8 cellular contexts compared by ENCODE assay signal in the genomic region with DNA sequence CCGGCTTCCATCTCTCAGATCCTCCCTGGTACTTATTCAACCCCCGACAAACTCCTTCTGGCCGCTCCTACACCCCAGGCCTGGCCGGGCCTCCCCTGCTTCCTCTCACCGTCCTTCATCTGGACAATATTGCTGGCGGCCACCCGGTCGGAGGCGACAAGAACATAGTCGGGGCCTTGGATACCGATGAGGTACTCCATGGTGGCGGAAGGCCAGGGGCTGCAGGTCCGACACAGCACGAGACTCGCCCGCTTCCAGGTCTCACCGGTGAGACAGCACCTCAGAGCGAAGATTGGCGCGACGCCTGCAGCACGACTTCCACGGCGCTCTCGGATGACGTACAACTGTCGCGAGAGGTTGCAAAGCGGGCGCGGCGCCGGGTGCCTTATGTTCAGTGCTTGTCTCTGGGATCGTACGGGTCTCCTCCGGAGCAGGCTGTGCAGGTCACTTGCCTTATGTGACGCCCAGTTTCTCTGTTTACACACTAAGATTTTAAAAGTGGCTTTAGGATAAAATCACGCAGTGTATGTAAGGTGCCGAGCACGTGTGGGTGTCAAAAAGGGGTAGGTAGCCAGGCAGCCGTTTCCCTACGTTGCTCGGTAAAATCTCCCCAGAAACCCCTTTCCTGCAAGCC. TPM values are rescaled to one million over a fixed set of nuclear protein-coding genes. Genes with fewer than 3 reads are reported as not detected.
DNase-seq lines count a peak whose midpoint lies in the region; ATAC-seq, FAIRE-seq and TF ChIP-seq lines count a peak whose summit lies in the region.

PSMB2 (minus strand) TSS at position 294 of the 634 bp plus-strand sequence; CDS start at position 200, 94 bp downstream.

- H3K27me3 ChIP-seq in small intestine (ENCODE audit: control insufficient read depth in 2 of 2, insufficient read depth in 2 of 2, low read length in 2 of 2) = no peaks in the 10 kb centered on the region

- no peaks in the 10 kb centered on the region for H3K4me1 ChIP-seq in small intestine (ENCODE audit: control insufficient read depth in 2 of 2, insufficient read depth in 1 of 2, low read depth in 1 of 2, low read length in 1 of 2)

- peak; percentile 84 for ATAC-seq in HG03196 (IDR thresholded peaks at IDR 0.05; ENCODE audit: unreplicated experiment)

- peak; percentile 93 for DNase-seq in AG08395 (ENCODE audit: low spot score)
- DNase-seq in NCI-H345 treated with DMSO at 0.1 percent for 48 hours (lab: John Stamatoyannopoulos, UW; ENCODE audit: unreplicated experiment) = peak; percentile 95
- peak; percentile 90 to 97 (median 92) for DNase-seq in activated CD4-positive, CD25-positive, alpha-beta regulatory T cell (lab: John Stamatoyannopoulos, UW)
- DNase-seq in caudate nucleus (lab: John Stamatoyannopoulos, UW) = peak; percentile 33 to 96 (median 86)
- peak; percentile 98 for DNase-seq in iPS-NIHi7 (ENCODE audit: extremely low spot score)
- DNase-seq in small intestine = peak; percentile 97

- WGBS in small intestine, 3 donors = 0% methylated on average over 43 of the region's 43 CpGs

- in situ Hi-C loops in GM18951 (cut with MboI; ENCODE audit: low sequenced_read_pairs, unreplicated experiment) = no loop called here

- peak within 1 kb of the TSS; percentile 60 to 75 for H3K4me3 ChIP-seq in small intestine (ENCODE audit: low read depth in 1 of 2, low read length in 2 of 2)

- H3K36me3 ChIP-seq in small intestine (ENCODE audit: control insufficient read depth in 2 of 2, insufficient read depth in 2 of 2, low read length in 2 of 2) = no peaks in the 10 kb centered on the region

- H3K27ac ChIP-seq in caudate nucleus (ENCODE audit: low read depth, low read length) (peak within 1 kb of the TSS; percentile 90), small intestine (ENCODE audit: low read depth in 1 of 2, low read length in 1 of 2) (peak within 1 kb of the TSS; percentile 81 to 96)

- peak; percentile 96 for TF ChIP-seq POLR2A in GM18951 (IDR thresholded peaks at IDR 0.05; ENCODE audit: extremely low read depth, insufficient read depth, insufficient read length)

- H3K9me3 ChIP-seq in small intestine (ENCODE audit: control insufficient read depth, low read depth) = no peaks in the 10 kb centered on the region

- FAIRE-seq in small intestine (lab: Jason Lieb, UNC) = no peak

RNA-seq across cellular contexts. Expression of gene PSMB2, which starts in this region (rescaled TPM):
- 10 to 100 TPM; 30.9 to 76.2 (median 35.9) TPM for polyA plus RNA-seq in small intestine

Comparison
In these comparisons a context has a peak if more than half of its experiments do, and no peak if none do; other contexts are left out.
1. Peak in every context shown above with its lines: DNase-seq, ATAC-seq, H3K4me3 ChIP-seq and H3K27ac ChIP-seq.